In the genomic region with DNA sequence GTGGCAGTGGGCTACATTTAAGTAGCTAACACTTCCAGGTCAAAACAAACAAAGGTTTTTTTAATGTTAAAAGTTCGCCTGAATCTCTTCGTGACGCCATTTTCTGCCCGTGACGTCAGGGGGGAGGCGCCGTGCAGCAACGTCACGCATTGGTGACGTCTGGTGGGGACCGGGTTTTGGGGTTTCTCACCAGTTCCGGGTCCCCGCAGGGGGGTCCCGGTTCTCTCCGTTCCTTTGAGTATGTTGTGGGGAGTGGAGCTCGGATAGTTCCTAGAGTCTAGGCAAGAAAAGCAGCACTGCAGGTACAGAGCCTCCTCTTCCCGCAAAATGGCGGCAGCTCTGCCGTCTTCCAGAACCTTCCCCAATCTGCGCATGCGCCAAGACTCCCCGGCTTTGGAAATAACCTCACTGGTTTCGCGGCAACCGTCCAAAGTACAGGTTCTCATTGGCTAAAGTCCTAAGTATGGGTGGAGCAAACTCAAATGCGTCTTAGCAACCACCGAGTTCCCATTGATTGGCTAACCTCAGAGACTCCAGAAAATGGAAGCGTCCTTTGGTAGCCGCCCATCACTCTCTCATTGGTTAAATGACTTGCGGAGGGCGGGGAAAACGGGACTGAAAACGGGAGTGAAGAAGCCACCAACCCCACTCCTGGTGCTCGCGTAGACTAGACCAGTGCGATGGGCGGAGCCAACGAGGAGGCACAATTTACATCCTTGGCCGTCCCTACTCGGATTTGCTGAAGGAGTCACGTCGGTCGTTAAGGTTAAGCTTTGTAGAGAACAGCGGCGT, we compare ENCODE assay signal across 1 cellular context.
TF ChIP-seq lines count a peak whose summit lies in the region.

A gene (minus strand): TSS at position 341 of the 792 bp plus-strand sequence.

TF ChIP-seq in GM12878, 131 proteins besides CTCF, POLR2A, EP300 and RAD21 (continued from another document and continues in another):
- TF ChIP-seq, protein P1, sequence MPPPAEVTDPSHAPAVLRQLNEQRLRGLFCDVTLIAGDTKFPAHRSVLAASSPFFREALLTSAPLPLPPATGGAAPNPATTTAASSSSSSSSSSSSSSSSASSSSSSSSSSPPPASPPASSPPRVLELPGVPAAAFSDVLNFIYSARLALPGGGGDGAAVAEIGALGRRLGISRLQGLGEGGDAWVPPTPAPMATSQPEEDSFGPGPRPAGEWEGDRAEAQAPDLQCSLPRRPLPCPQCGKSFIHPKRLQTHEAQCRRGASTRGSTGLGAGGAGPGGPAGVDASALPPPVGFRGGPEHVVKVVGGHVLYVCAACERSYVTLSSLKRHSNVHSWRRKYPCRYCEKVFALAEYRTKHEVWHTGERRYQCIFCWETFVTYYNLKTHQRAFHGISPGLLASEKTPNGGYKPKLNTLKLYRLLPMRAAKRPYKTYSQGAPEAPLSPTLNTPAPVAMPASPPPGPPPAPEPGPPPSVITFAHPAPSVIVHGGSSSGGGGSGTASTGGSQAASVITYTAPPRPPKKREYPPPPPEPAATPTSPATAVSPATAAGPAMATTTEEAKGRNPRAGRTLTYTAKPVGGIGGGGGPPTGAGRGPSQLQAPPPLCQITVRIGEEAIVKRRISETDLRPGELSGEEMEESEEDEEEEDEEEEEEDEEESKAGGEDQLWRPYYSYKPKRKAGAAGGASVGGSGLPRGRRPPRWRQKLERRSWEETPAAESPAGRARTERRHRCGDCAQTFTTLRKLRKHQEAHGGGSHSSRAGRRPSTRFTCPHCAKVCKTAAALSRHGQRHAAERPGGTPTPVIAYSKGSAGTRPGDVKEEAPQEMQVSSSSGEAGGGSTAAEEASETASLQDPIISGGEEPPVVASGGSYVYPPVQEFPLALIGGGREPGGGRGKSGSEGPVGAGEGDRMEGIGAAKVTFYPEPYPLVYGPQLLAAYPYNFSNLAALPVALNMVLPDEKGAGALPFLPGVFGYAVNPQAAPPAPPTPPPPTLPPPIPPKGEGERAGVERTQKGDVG (CRISPR knock-in tag; IDR thresholded peaks at IDR 0.05) = no peak
- peak; percentile 94 for TF ChIP-seq RFX5 (IDR thresholded peaks at IDR 0.05; ENCODE audit: low read depth, low read length)
- peak; percentile 81 for TF ChIP-seq NR2C1 (IDR thresholded peaks at IDR 0.05)
- peak; percentile 45 for TF ChIP-seq KLF5 (IDR thresholded peaks at IDR 0.05; ENCODE audit: partially characterized antibody)
- TF ChIP-seq ETV6 (conservative IDR thresholded peaks at IDR 0.05 in 1 of 2, IDR thresholded peaks at IDR 0.05 in 1 of 2; ENCODE audit: borderline replicate concordance in 1 of 2, low read depth in 1 of 2) = no peak
- TF ChIP-seq CHD4 (IDR thresholded peaks at IDR 0.05) = no peak
- TF ChIP-seq SIN3A (IDR thresholded peaks at IDR 0.05; ENCODE audit: low read depth, low read length) = peak; percentile 70; the same call in 1 of the 2 replicates
- 0 out of 2 replicates have a peak, but pooled peaks have one; percentile 40 for TF ChIP-seq TCF3 (IDR thresholded peaks at IDR 0.05; ENCODE audit: borderline replicate concordance, insufficient read depth, low read depth, low read length)
- TF ChIP-seq CEBPB (IDR thresholded peaks at IDR 0.05; ENCODE audit: borderline replicate concordance in 1 of 2, low read depth in 2 of 2, low read length in 2 of 2) = no peak
- TF ChIP-seq, protein P2, sequence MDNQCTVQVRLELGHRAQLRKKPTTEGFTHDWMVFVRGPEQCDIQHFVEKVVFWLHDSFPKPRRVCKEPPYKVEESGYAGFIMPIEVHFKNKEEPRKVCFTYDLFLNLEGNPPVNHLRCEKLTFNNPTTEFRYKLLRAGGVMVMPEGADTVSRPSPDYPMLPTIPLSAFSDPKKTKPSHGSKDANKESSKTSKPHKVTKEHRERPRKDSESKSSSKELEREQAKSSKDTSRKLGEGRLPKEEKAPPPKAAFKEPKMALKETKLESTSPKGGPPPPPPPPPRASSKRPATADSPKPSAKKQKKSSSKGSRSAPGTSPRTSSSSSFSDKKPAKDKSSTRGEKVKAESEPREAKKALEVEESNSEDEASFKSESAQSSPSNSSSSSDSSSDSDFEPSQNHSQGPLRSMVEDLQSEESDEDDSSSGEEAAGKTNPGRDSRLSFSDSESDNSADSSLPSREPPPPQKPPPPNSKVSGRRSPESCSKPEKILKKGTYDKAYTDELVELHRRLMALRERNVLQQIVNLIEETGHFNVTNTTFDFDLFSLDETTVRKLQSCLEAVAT (IDR thresholded peaks at IDR 0.05) = peak; percentile 99
- no peak for TF ChIP-seq MEF2A (IDR thresholded peaks at IDR 0.05; ENCODE audit: insufficient read depth, low read depth, low read length)
- TF ChIP-seq SMAD5 (IDR thresholded peaks at IDR 0.05; ENCODE audit: low read depth) = peak; percentile 77
- TF ChIP-seq, protein P3, sequence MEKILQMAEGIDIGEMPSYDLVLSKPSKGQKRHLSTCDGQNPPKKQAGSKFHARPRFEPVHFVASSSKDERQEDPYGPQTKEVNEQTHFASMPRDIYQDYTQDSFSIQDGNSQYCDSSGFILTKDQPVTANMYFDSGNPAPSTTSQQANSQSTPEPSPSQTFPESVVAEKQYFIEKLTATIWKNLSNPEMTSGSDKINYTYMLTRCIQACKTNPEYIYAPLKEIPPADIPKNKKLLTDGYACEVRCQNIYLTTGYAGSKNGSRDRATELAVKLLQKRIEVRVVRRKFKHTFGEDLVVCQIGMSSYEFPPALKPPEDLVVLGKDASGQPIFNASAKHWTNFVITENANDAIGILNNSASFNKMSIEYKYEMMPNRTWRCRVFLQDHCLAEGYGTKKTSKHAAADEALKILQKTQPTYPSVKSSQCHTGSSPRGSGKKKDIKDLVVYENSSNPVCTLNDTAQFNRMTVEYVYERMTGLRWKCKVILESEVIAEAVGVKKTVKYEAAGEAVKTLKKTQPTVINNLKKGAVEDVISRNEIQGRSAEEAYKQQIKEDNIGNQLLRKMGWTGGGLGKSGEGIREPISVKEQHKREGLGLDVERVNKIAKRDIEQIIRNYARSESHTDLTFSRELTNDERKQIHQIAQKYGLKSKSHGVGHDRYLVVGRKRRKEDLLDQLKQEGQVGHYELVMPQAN (conservative IDR thresholded peaks at IDR 0.05) = peak; percentile 72
- peak; percentile 72 for TF ChIP-seq NR2F1 (conservative IDR thresholded peaks at IDR 0.05)
- TF ChIP-seq, protein P4, sequence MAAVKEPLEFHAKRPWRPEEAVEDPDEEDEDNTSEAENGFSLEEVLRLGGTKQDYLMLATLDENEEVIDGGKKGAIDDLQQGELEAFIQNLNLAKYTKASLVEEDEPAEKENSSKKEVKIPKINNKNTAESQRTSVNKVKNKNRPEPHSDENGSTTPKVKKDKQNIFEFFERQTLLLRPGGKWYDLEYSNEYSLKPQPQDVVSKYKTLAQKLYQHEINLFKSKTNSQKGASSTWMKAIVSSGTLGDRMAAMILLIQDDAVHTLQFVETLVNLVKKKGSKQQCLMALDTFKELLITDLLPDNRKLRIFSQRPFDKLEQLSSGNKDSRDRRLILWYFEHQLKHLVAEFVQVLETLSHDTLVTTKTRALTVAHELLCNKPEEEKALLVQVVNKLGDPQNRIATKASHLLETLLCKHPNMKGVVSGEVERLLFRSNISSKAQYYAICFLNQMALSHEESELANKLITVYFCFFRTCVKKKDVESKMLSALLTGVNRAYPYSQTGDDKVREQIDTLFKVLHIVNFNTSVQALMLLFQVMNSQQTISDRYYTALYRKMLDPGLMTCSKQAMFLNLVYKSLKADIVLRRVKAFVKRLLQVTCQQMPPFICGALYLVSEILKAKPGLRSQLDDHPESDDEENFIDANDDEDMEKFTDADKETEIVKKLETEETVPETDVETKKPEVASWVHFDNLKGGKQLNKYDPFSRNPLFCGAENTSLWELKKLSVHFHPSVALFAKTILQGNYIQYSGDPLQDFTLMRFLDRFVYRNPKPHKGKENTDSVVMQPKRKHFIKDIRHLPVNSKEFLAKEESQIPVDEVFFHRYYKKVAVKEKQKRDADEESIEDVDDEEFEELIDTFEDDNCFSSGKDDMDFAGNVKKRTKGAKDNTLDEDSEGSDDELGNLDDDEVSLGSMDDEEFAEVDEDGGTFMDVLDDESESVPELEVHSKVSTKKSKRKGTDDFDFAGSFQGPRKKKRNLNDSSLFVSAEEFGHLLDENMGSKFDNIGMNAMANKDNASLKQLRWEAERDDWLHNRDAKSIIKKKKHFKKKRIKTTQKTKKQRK (IDR thresholded peaks at IDR 0.05; ENCODE audit: low read depth, low read length) = no peak
- TF ChIP-seq ZNF384 (IDR thresholded peaks at IDR 0.05; ENCODE audit: borderline replicate concordance, low read depth, low read length) = no peak
- no peak for TF ChIP-seq FOXK2 (IDR thresholded peaks at IDR 0.05)
- TF ChIP-seq NFIC (IDR thresholded peaks at IDR 0.05; ENCODE audit: low read depth, low read length) = no peak; the same call in 1 of the 2 replicates
- TF ChIP-seq ZZZ3 (IDR thresholded peaks at IDR 0.05; ENCODE audit: control insufficient read depth, insufficient read length, low read depth) = no peak
- no peak for TF ChIP-seq PAX5 (IDR thresholded peaks at IDR 0.05; ENCODE audit: borderline replicate concordance, low read depth, low read length)
- TF ChIP-seq, protein P5, sequence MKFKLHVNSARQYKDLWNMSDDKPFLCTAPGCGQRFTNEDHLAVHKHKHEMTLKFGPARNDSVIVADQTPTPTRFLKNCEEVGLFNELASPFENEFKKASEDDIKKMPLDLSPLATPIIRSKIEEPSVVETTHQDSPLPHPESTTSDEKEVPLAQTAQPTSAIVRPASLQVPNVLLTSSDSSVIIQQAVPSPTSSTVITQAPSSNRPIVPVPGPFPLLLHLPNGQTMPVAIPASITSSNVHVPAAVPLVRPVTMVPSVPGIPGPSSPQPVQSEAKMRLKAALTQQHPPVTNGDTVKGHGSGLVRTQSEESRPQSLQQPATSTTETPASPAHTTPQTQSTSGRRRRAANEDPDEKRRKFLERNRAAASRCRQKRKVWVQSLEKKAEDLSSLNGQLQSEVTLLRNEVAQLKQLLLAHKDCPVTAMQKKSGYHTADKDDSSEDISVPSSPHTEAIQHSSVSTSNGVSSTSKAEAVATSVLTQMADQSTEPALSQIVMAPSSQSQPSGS (IDR thresholded peaks at IDR 0.05; ENCODE audit: low read length) = peak; percentile 63; the same call in 1 of the 2 replicates
- TF ChIP-seq STAT1 (conservative IDR thresholded peaks at IDR 0.05) = peak; percentile 90; the same call in 1 of the 2 replicates
- TF ChIP-seq, protein P6, sequence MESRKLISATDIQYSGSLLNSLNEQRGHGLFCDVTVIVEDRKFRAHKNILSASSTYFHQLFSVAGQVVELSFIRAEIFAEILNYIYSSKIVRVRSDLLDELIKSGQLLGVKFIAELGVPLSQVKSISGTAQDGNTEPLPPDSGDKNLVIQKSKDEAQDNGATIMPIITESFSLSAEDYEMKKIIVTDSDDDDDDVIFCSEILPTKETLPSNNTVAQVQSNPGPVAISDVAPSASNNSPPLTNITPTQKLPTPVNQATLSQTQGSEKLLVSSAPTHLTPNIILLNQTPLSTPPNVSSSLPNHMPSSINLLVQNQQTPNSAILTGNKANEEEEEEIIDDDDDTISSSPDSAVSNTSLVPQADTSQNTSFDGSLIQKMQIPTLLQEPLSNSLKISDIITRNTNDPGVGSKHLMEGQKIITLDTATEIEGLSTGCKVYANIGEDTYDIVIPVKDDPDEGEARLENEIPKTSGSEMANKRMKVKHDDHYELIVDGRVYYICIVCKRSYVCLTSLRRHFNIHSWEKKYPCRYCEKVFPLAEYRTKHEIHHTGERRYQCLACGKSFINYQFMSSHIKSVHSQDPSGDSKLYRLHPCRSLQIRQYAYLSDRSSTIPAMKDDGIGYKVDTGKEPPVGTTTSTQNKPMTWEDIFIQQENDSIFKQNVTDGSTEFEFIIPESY (IDR thresholded peaks at IDR 0.05) = no peak
- TF ChIP-seq POU2F2 (IDR thresholded peaks at IDR 0.05; ENCODE audit: borderline replicate concordance, low read depth, low read length) = no peak; the same call in 2 of the 3 replicates
- TF ChIP-seq KAT2A (conservative IDR thresholded peaks at IDR 0.05; ENCODE audit: control insufficient read depth, low read depth, low read length) = no peak
- TF ChIP-seq, protein P7, sequence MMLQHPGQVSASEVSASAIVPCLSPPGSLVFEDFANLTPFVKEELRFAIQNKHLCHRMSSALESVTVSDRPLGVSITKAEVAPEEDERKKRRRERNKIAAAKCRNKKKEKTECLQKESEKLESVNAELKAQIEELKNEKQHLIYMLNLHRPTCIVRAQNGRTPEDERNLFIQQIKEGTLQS (IDR thresholded peaks at IDR 0.05; ENCODE audit: borderline replicate concordance, extremely low read depth, low read depth, low read length) = no peak
- peak; percentile 97 for TF ChIP-seq ATF7 (IDR thresholded peaks at IDR 0.05; ENCODE audit: low read depth)
- TF ChIP-seq MEF2B (IDR thresholded peaks at IDR 0.05; ENCODE audit: partially characterized antibody, poor library complexity, severe bottlenecking) = peak; percentile 49
- no peak for TF ChIP-seq BCL11A (IDR thresholded peaks at IDR 0.05; ENCODE audit: low read depth, low read length)
- no peak for TF ChIP-seq EGR1 (IDR thresholded peaks at IDR 0.05; ENCODE audit: borderline replicate concordance in 1 of 2, low read depth in 2 of 2, low read length in 2 of 2)
- no peak for TF ChIP-seq SREBF1 (IDR thresholded peaks at IDR 0.05; ENCODE audit: low read length)
- TF ChIP-seq, protein P8, sequence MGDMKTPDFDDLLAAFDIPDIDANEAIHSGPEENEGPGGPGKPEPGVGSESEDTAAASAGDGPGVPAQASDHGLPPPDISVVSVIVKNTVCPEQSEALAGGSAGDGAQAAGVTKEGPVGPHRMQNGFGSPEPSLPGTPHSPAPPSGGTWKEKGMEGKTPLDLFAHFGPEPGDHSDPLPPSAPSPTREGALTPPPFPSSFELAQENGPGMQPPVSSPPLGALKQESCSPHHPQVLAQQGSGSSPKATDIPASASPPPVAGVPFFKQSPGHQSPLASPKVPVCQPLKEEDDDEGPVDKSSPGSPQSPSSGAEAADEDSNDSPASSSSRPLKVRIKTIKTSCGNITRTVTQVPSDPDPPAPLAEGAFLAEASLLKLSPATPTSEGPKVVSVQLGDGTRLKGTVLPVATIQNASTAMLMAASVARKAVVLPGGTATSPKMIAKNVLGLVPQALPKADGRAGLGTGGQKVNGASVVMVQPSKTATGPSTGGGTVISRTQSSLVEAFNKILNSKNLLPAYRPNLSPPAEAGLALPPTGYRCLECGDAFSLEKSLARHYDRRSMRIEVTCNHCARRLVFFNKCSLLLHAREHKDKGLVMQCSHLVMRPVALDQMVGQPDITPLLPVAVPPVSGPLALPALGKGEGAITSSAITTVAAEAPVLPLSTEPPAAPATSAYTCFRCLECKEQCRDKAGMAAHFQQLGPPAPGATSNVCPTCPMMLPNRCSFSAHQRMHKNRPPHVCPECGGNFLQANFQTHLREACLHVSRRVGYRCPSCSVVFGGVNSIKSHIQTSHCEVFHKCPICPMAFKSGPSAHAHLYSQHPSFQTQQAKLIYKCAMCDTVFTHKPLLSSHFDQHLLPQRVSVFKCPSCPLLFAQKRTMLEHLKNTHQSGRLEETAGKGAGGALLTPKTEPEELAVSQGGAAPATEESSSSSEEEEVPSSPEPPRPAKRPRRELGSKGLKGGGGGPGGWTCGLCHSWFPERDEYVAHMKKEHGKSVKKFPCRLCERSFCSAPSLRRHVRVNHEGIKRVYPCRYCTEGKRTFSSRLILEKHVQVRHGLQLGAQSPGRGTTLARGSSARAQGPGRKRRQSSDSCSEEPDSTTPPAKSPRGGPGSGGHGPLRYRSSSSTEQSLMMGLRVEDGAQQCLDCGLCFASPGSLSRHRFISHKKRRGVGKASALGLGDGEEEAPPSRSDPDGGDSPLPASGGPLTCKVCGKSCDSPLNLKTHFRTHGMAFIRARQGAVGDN (IDR thresholded peaks at IDR 0.05) = peak; percentile 63
- TF ChIP-seq STAT3 (IDR thresholded peaks at IDR 0.05; ENCODE audit: low read depth, low read length) = no peak
- TF ChIP-seq MTA2 (IDR thresholded peaks at IDR 0.05; ENCODE audit: low read depth) = peak; percentile 45; the same call in 1 of the 2 replicates
- TF ChIP-seq CHD1 (IDR thresholded peaks at IDR 0.05; ENCODE audit: low read depth, low read length) = no peak
